12 cellular contexts compared by ENCODE assay signal in the genomic region with DNA sequence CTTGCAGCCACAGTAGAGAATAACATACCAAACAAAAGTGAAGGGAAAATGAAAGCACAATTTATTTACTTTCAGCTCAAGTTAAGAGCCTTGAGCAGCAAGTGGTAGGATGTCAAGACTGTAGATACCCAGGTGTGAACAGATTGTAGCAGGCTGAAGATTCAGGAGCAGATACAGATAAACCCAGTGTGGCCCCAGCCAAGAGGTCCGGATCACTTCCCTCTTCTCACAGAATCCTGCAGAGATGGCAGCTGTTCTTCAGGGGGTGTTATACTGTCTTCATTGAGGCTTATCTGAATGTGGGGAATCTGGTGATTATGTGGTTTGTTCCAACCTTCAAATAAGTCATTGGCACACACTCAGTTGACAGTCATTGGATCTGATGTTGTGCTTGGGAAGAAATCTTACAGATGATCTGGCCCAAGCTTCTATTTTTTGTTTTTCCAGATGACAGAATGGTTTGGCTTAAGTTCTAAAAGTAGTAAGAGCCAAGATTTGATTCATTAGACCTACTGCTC. TPM values are rescaled to one million over a fixed set of nuclear protein-coding genes. Genes with fewer than 3 reads are reported as not detected.
DNase-seq lines count a peak whose midpoint lies in the region; ATAC-seq and TF ChIP-seq lines count a peak whose summit lies in the region.
"Had no signal": no experiment of that assay in that cellular context is flagged by ENCODE, and none has a peak within 500 bp of the region (broad histone marks: within the 10 kb centered on the region; RNA-seq: fewer than 3 reads in every experiment).

No MANE protein-coding gene starts in this region.

- no peak overlapping the region for H3K4me3 ChIP-seq in AG09309 (ENCODE audit: control insufficient read depth, low read depth, low read length)
- H3K4me3 ChIP-seq in lower lobe of right lung: peak overlapping the region; percentile 91

- no peak for TF ChIP-seq CTCF in AG09309 (IDR thresholded peaks at IDR 0.05; ENCODE audit: control insufficient read depth, insufficient read depth, low read depth, low read length, missing control alignments)
- TF ChIP-seq CTCF in GM13977 (IDR thresholded peaks at IDR 0.05; ENCODE audit: extremely low read depth, insufficient read depth, missing control alignments): no peak
- TF ChIP-seq CTCF in lower lobe of right lung (IDR thresholded peaks at IDR 0.05): no peak

- H3K27ac ChIP-seq in lower lobe of right lung: no peak overlapping the region

- no peaks in the 10 kb centered on the region for H3K27me3 ChIP-seq in lower lobe of right lung (ENCODE audit: low read depth)

- peak; percentile 55 for DNase-seq in AG09309 (ENCODE audit: low read depth)
- peak; percentile 36 for DNase-seq in GM13977 (ENCODE audit: low spot score)
- DNase-seq in amniotic epithelial cell (ENCODE audit: low read depth): peak; percentile 77
- no peak for DNase-seq in lower lobe of right lung
- no peak for DNase-seq in NAMALWA (ENCODE audit: low spot score)
- no peak for DNase-seq in DMS153 treated with DMSO at 0.1 percent for 48 hours (lab: John Stamatoyannopoulos, UW; ENCODE audit: unreplicated experiment)
- DNase-seq: activated CD4-positive, CD25-positive, alpha-beta regulatory T cell treated with anti-CD3 and anti-CD28 coated beads, Interleukin-2, amount 50 U/mL, for 72 hours; DMS153; kidney glomerular epithelial cell; NCI-H526 treated with DMSO at 0.1 percent for 48 hours had no signal

- H3K9me3 ChIP-seq in lower lobe of right lung: no peaks in the 10 kb centered on the region

- intact Hi-C loops in lower lobe of right lung (cut with DNase I): no loop called here

- in situ Hi-C loops in GM13977 (cut with MboI; ENCODE audit: low pct_unique_long_range_greater_than_20kb, low sequenced_read_pairs, unreplicated experiment): no loop called here

- no peaks in the 10 kb centered on the region for H3K36me3 ChIP-seq in lower lobe of right lung

- peaks cover 44% of the 10 kb centered on the region for H3K4me1 ChIP-seq in lower lobe of right lung

- ATAC-seq in lower lobe of right lung (no peak), HG02798 (IDR thresholded peaks at IDR 0.05; ENCODE audit: poor library complexity, unreplicated experiment) (no peak), HG03108 (IDR thresholded peaks at IDR 0.05; ENCODE audit: unreplicated experiment) (no peak)

RNA-seq across cellular contexts. Expression of a gene that starts 2.2 kb away (rescaled TPM):
- 21.9 TPM for total RNA-seq in lower lobe of right lung

RNA-seq across cellular contexts. Expression of a gene that starts 28.9 kb away (rescaled TPM):
- total RNA-seq in lower lobe of right lung: 21.4 TPM

RNA-seq across cellular contexts. Expression of a gene that starts 29.0 kb away (rescaled TPM):
- total RNA-seq in lower lobe of right lung: 23.7 TPM

Comparison
In these comparisons a context has a peak if more than half of its experiments do, and no peak if none do; other contexts are left out.
1. DNase-seq: peak in AG09309 (single experiment), GM13977 (single experiment) and amniotic epithelial cell (single experiment); none in lower lobe of right lung (single experiment), NAMALWA (single experiment) and DMS153 treated with DMSO at 0.1 percent for 48 hours (single experiment).